43 cellular contexts compared by ENCODE assay signal in genomic region chrX:136519069-136519468, GRCh38. TPM values are rescaled to one million over a fixed set of nuclear protein-coding genes. Genes with fewer than 3 reads are reported as not detected.
"Had no signal": no experiment of that assay in that cellular context is flagged by ENCODE, and none has a peak within 500 bp of the region (broad histone marks: within the 10 kb centered on the region; RNA-seq: fewer than 3 reads in every experiment).

No MANE protein-coding gene starts in this region.

- H3K36me3 Mint-ChIP-seq: activated CD4-positive, alpha-beta memory T cell treated with anti-CD3 and anti-CD28 coated beads for 36 hours; activated naive CD4-positive, alpha-beta T cell treated with anti-CD3 and anti-CD28 coated beads, Interleukin-2, amount 50 U/mL, for 72 hours had no signal

- H3K27me3 Mint-ChIP-seq: activated B cell treated with CpG ODN at 0.5 μM for 24 hours; activated CD4-positive, alpha-beta memory T cell treated with anti-CD3 and anti-CD28 coated beads for 36 hours; activated CD8-positive, alpha-beta memory T cell treated with anti-CD3 and anti-CD28 coated beads, Interleukin-2, amount 10 ng/mL, durations not matched to agents 7 days and 5 days; activated naive CD4-positive, alpha-beta T cell treated with anti-CD3 and anti-CD28 coated beads, Interleukin-2, amount 10 ng/mL, durations not matched to agents 7 days and 5 days; activated naive CD8-positive, alpha-beta T cell treated with anti-CD3 and anti-CD28 coated beads, Interleukin-2, amount 10 ng/mL, durations not matched to agents 7 days and 5 days; central memory CD8-positive, alpha-beta T cell; dendritic cell treated with granulocyte-macrophage colony-stimulating factor and Interleukin-4, amounts not matched to agents 40 ng/mL and 50 ng/mL, for 4 days; effector memory CD8-positive, alpha-beta T cell; T-helper 17 cell had no signal

- H3K4me1 Mint-ChIP-seq: central memory CD8-positive, alpha-beta T cell had no signal

- H3K4me3 ChIP-seq: ascending aorta, coronary artery, dorsolateral prefrontal cortex, esophagus squamous epithelium, gastroesophageal sphincter, heart right ventricle, hepatocyte had no signal

- H3K27me3 ChIP-seq: ascending aorta, brain microvascular endothelial cell, esophagus squamous epithelium, gastroesophageal sphincter, hepatocyte had no signal

- H3K27ac Mint-ChIP-seq: activated B cell treated with CpG ODN at 0.5 μM for 24 hours; activated CD4-positive, alpha-beta memory T cell treated with anti-CD3 and anti-CD28 coated beads for 36 hours; activated CD8-positive, alpha-beta memory T cell treated with anti-CD3 and anti-CD28 coated beads, Interleukin-2, amount 10 ng/mL, durations not matched to agents 7 days and 5 days; activated CD8-positive, alpha-beta T cell treated with anti-CD3 and anti-CD28 coated beads, Interleukin-2, amount 10 ng/mL, durations not matched to agents 7 days and 5 days; activated naive CD4-positive, alpha-beta T cell treated with anti-CD3 and anti-CD28 coated beads, Interleukin-2, amount 10 ng/mL, durations not matched to agents 7 days and 5 days; activated naive CD4-positive, alpha-beta T cell treated with anti-CD3 and anti-CD28 coated beads, Interleukin-2, amount 50 U/mL, for 72 hours; activated naive CD8-positive, alpha-beta T cell treated with anti-CD3 and anti-CD28 coated beads, Interleukin-2, amount 10 ng/mL, durations not matched to agents 7 days and 5 days; activated T-cell treated with anti-CD3 and anti-CD28 coated beads, Interleukin-2, amount 50 U/mL, for 24 hours; activated T-cell treated with anti-CD3 and anti-CD28 coated beads, Interleukin-2, amount 50 U/mL, for 72 hours; dendritic cell treated with granulocyte-macrophage colony-stimulating factor and Interleukin-4, amounts not matched to agents 40 ng/mL and 50 ng/mL, for 4 days; effector memory CD8-positive, alpha-beta T cell; T-helper 17 cell; T-helper 2 cell treated with Interferon-gamma antibody and Interleukin-4, amounts not matched to agents 5 μg/mL and 100 μg/mL, for 36 hours had no signal

- H3K9me3 ChIP-seq: ascending aorta, esophagus squamous epithelium, gastroesophageal sphincter, heart right ventricle had no signal

- H3K4me3 Mint-ChIP-seq: activated B cell treated with CpG ODN at 0.5 μM for 24 hours; activated CD4-positive, alpha-beta memory T cell treated with anti-CD3 and anti-CD28 coated beads for 36 hours; activated CD8-positive, alpha-beta memory T cell treated with anti-CD3 and anti-CD28 coated beads, Interleukin-2, amount 10 ng/mL, durations not matched to agents 7 days and 5 days; activated CD8-positive, alpha-beta T cell treated with anti-CD3 and anti-CD28 coated beads, Interleukin-2, amount 10 ng/mL, durations not matched to agents 7 days and 5 days; activated naive CD4-positive, alpha-beta T cell treated with anti-CD3 and anti-CD28 coated beads, Interleukin-2, amount 10 ng/mL, durations not matched to agents 7 days and 5 days; activated naive CD8-positive, alpha-beta T cell treated with anti-CD3 and anti-CD28 coated beads, Interleukin-2, amount 10 ng/mL, durations not matched to agents 7 days and 5 days; activated T-cell treated with anti-CD3 and anti-CD28 coated beads, Interleukin-2, amount 50 U/mL, for 24 hours; activated T-cell treated with anti-CD3 and anti-CD28 coated beads, Interleukin-2, amount 50 U/mL, for 72 hours; central memory CD8-positive, alpha-beta T cell; dendritic cell treated with granulocyte-macrophage colony-stimulating factor and Interleukin-4, amounts not matched to agents 40 ng/mL and 50 ng/mL, for 4 days; effector memory CD8-positive, alpha-beta T cell; T-helper 17 cell; T-helper 2 cell treated with Interferon-gamma antibody and Interleukin-4, amounts not matched to agents 5 μg/mL and 100 μg/mL, for 36 hours had no signal

- H3K36me3 ChIP-seq: ascending aorta, brain microvascular endothelial cell, esophagus squamous epithelium, gastroesophageal sphincter, heart right ventricle, WERI-Rb-1 had no signal

- FAIRE-seq: bronchial epithelial cell, endometrium, endothelial cell of umbilical vein had no signal

- DNase-seq: activated B cell treated with CpG ODN at 0.5 μM for 24 hours; activated CD4-positive, alpha-beta memory T cell treated with anti-CD3 and anti-CD28 coated beads for 36 hours; activated CD4-positive, alpha-beta T cell treated with anti-CD3 and anti-CD28 coated beads for 48 hours; activated CD8-positive, alpha-beta memory T cell treated with anti-CD3 and anti-CD28 coated beads, Interleukin-2, amount 10 ng/mL, durations not matched to agents 7 days and 5 days; activated CD8-positive, alpha-beta memory T cell treated with anti-CD3 and anti-CD28 coated beads, Interleukin-2, amount 50 U/mL, for 4 hours; activated CD8-positive, alpha-beta T cell treated with anti-CD3 and anti-CD28 coated beads, Interleukin-2, amount 10 ng/mL, durations not matched to agents 7 days and 5 days; activated gamma-delta T cell; activated naive CD4-positive, alpha-beta T cell; activated naive CD4-positive, alpha-beta T cell treated with anti-CD3 and anti-CD28 coated beads, Interleukin-2, amount 10 ng/mL, durations not matched to agents 7 days and 5 days; activated naive CD8-positive, alpha-beta T cell treated with anti-CD3 and anti-CD28 coated beads, Interleukin-2, amount 10 ng/mL, durations not matched to agents 7 days and 5 days; activated T-cell treated with anti-CD3 and anti-CD28 coated beads for 4 hours; activated T-cell treated with anti-CD3 and anti-CD28 coated beads, Interleukin-2, amount 50 U/mL, for 24 hours; activated T-cell treated with anti-CD3 and anti-CD28 coated beads, Interleukin-2, amount 50 U/mL, for 72 hours; brain microvascular endothelial cell; dorsolateral prefrontal cortex; effector CD4-positive, alpha-beta T cell; effector memory CD8-positive, alpha-beta T cell; esophagus squamous epithelium; foreskin melanocyte; heart right ventricle; T-helper 17 cell; T1000; WERI-Rb-1 had no signal

- ATAC-seq: activated CD4-positive, CD25-positive, alpha-beta regulatory T cell treated with anti-CD3 and anti-CD28 coated beads, Interleukin-2, amount 50 U/mL, for 24 hours; activated CD8-positive, alpha-beta memory T cell treated with anti-CD3 and anti-CD28 coated beads, Interleukin-2, amount 10 ng/mL, durations not matched to agents 7 days and 5 days; activated CD8-positive, alpha-beta T cell treated with anti-CD3 and anti-CD28 coated beads, Interleukin-2, amount 10 ng/mL, durations not matched to agents 7 days and 5 days; activated naive CD4-positive, alpha-beta T cell treated with anti-CD3 and anti-CD28 coated beads, Interleukin-2, amount 50 U/mL, for 72 hours; activated T-cell treated with anti-CD3 and anti-CD28 coated beads, Interleukin-2, amount 50 U/mL, for 72 hours; effector memory CD8-positive, alpha-beta T cell; gastroesophageal sphincter; heart right ventricle; T-helper 17 cell had no signal

- H3K4me2 ChIP-seq: hepatocyte had no signal

- H3K4me1 ChIP-seq: ascending aorta, esophagus squamous epithelium, gastroesophageal sphincter, heart right ventricle had no signal

- H3K9me3 Mint-ChIP-seq: activated B cell treated with CpG ODN at 0.5 μM for 24 hours; activated CD4-positive, alpha-beta memory T cell treated with anti-CD3 and anti-CD28 coated beads for 36 hours; activated naive CD4-positive, alpha-beta T cell treated with anti-CD3 and anti-CD28 coated beads, Interleukin-2, amount 10 ng/mL, durations not matched to agents 7 days and 5 days; activated T-cell treated with anti-CD3 and anti-CD28 coated beads, Interleukin-2, amount 50 U/mL, for 24 hours; activated T-cell treated with anti-CD3 and anti-CD28 coated beads, Interleukin-2, amount 50 U/mL, for 72 hours; central memory CD8-positive, alpha-beta T cell; dendritic cell treated with granulocyte-macrophage colony-stimulating factor and Interleukin-4, amounts not matched to agents 40 ng/mL and 50 ng/mL, for 4 days; effector memory CD8-positive, alpha-beta T cell; T-helper 2 cell treated with Interferon-gamma antibody and Interleukin-4, amounts not matched to agents 5 μg/mL and 100 μg/mL, for 36 hours had no signal

- H3K27ac ChIP-seq: ascending aorta, brain microvascular endothelial cell, coronary artery, dorsolateral prefrontal cortex, epithelial cell of prostate, esophagus squamous epithelium, gastroesophageal sphincter, heart right ventricle, hepatocyte, WERI-Rb-1 had no signal

RNA-seq across cellular contexts. Expression of gene VGLL1, which starts 12.9 kb away (rescaled TPM):
- total RNA-seq: activated B cell treated with CpG ODN at 0.5 μM for 24 hours; activated CD4-positive, alpha-beta memory T cell treated with anti-CD3 and anti-CD28 coated beads for 36 hours; activated CD8-positive, alpha-beta memory T cell treated with anti-CD3 and anti-CD28 coated beads for 36 hours; activated CD8-positive, alpha-beta memory T cell treated with anti-CD3 and anti-CD28 coated beads, Interleukin-2, amount 10 ng/mL, durations not matched to agents 7 days and 5 days; activated CD8-positive, alpha-beta T cell treated with anti-CD3 and anti-CD28 coated beads, Interleukin-2, amount 10 ng/mL, durations not matched to agents 7 days and 5 days; activated naive CD4-positive, alpha-beta T cell treated with anti-CD3 and anti-CD28 coated beads, Interleukin-2, amount 50 U/mL, for 72 hours; activated T-cell treated with anti-CD3 and anti-CD28 coated beads, Interleukin-2, amount 50 U/mL, for 72 hours; ascending aorta; cardiac septum; cerebellum; dorsolateral prefrontal cortex; endothelial cell of umbilical vein; fibroblast of lung; fibroblast of villous mesenchyme; glomerular endothelial cell; heart right ventricle; T-helper 17 cell had no signal
- polyA plus RNA-seq: endothelial cell of umbilical vein, fibroblast of lung, heart right ventricle had no signal

RNA-seq across cellular contexts. Expression of gene BRS3, which starts 31.3 kb away (rescaled TPM):
- total RNA-seq: activated B cell treated with CpG ODN at 0.5 μM for 24 hours; activated CD4-positive, alpha-beta memory T cell treated with anti-CD3 and anti-CD28 coated beads for 36 hours; activated CD8-positive, alpha-beta memory T cell treated with anti-CD3 and anti-CD28 coated beads for 36 hours; activated CD8-positive, alpha-beta memory T cell treated with anti-CD3 and anti-CD28 coated beads, Interleukin-2, amount 10 ng/mL, durations not matched to agents 7 days and 5 days; activated CD8-positive, alpha-beta T cell treated with anti-CD3 and anti-CD28 coated beads, Interleukin-2, amount 10 ng/mL, durations not matched to agents 7 days and 5 days; activated naive CD4-positive, alpha-beta T cell treated with anti-CD3 and anti-CD28 coated beads, Interleukin-2, amount 50 U/mL, for 72 hours; activated naive CD8-positive, alpha-beta T cell treated with anti-CD3 and anti-CD28 coated beads, Interleukin-2, amount 10 ng/mL, durations not matched to agents 7 days and 5 days; activated T-cell treated with anti-CD3 and anti-CD28 coated beads, Interleukin-2, amount 50 U/mL, for 72 hours; ascending aorta; bronchial epithelial cell; cardiac septum; cerebellum; endothelial cell of umbilical vein; esophagus squamous epithelium; fibroblast of lung; fibroblast of villous mesenchyme; gastroesophageal sphincter; glomerular endothelial cell; heart right ventricle; hepatocyte; T-helper 17 cell had no signal
- polyA plus RNA-seq: endothelial cell of umbilical vein, esophagus, fibroblast of lung, heart right ventricle, hepatocyte had no signal
